In genomic region chr15:47912910-47913309, GRCh38 we compare ENCODE assay signal across 7 cellular contexts.
DNase-seq lines count a peak whose midpoint lies in the region; ATAC-seq, FAIRE-seq and TF ChIP-seq lines count a peak whose summit lies in the region.
"Not testable (repeated sequence)": the region's sequence is repeated elsewhere in the genome, so short reads cannot be mapped to it uniquely, and the experiment has no call there.

No MANE protein-coding gene starts in this region.

- not testable (repeated sequence) for H3K4me1 ChIP-seq in GM23338 (ENCODE audit: insufficient read depth); Loucy (ENCODE audit: insufficient read depth, low read length, poor library complexity, severe bottlenecking); HepG2 (ENCODE audit: insufficient read depth, low read length)

- not testable (repeated sequence) for H3K9me3 Mint-ChIP-seq in GM23338

- TF ChIP-seq RAD21 in HepG2 (CRISPR knock-in tag; IDR thresholded peaks at IDR 0.05) = not testable (repeated sequence)

- not testable (repeated sequence) for H3K36me3 ChIP-seq in GM23338 (ENCODE audit: insufficient read depth); Loucy (ENCODE audit: insufficient read depth, low read length); HepG2 (replicated peaks in 1 of 2; ENCODE audit: control insufficient read depth in 1 of 2, insufficient read depth in 2 of 2, low read length in 2 of 2)

- H3K27me3 ChIP-seq in GM23338 (ENCODE audit: insufficient read depth); Loucy (ENCODE audit: insufficient read depth, low read length, poor library complexity, severe bottlenecking); HepG2 (ENCODE audit: control insufficient read depth in 1 of 2, insufficient read depth in 2 of 2, low read length in 2 of 2): not testable (repeated sequence)

- 0% methylated on average over 1 of the region's 6 CpGs for WGBS in HepG2 (ENCODE audit: low lambda C conversion rate)

- POLR2A ChIA-PET in HepG2 (lab: Yijun Ruan, JAX) = not testable (repeated sequence)

- not testable (repeated sequence) for TF ChIP-seq POLR2A in HepG2 (IDR thresholded peaks at IDR 0.05; ENCODE audit: insufficient read depth in 1 of 2, low read depth in 2 of 2, low read length in 2 of 2)

- ATAC-seq in GM23338 = peak; percentile 97
- ATAC-seq in HepG2 = not testable (repeated sequence)

- not testable (repeated sequence) for H3F3A ChIP-seq in GM23338 (replicated peaks; ENCODE audit: low read depth); Loucy (ENCODE audit: low read depth)

- intact Hi-C loops in HepG2 (cut with micrococcal nuclease; ENCODE audit: unreplicated experiment) = not testable (repeated sequence)

- H3K27me3 Mint-ChIP-seq in GM23338 (ENCODE audit: insufficient read depth, low read depth, poor library complexity) = not testable (repeated sequence)

- H4K20me1 ChIP-seq in GM23338 (replicated peaks; ENCODE audit: insufficient read depth); Loucy (ENCODE audit: insufficient read depth, low read length, poor library complexity, severe bottlenecking); HepG2 (ENCODE audit: insufficient read depth, low read length): not testable (repeated sequence)

- DNase-seq in GM10266 (ENCODE audit: extremely low spot score); HepG2 (ENCODE audit: low spot score): not testable (repeated sequence)
- DNase-seq in GM23338 (ENCODE audit: low spot score) = peak; percentile 74
- DNase-seq in NCI-H82 (lab: John Stamatoyannopoulos, UW) = peak; percentile 72
- peak; percentile 2 for DNase-seq in SW480 (ENCODE audit: low spot score)
- DNase-seq in epithelial cell of esophagus (ENCODE audit: low read depth) = peak; percentile 4

- H2AFZ ChIP-seq in GM23338; Loucy (ENCODE audit: low read length); HepG2 (ENCODE audit: low read length): not testable (repeated sequence)

- not testable (repeated sequence) for BruUV-seq in HepG2 (replicated peaks; lab: Mats Ljungman, UMichigan)

- not testable (repeated sequence) for H3K27ac ChIP-seq in GM23338 (ENCODE audit: low read depth); HepG2 (ENCODE audit: extremely low read length, insufficient read depth, low read length)

- not testable (repeated sequence) for H3K36me3 Mint-ChIP-seq in GM23338 (ENCODE audit: low read depth)

- not testable (repeated sequence) for H3K4me3 ChIP-seq in GM23338; Loucy (ENCODE audit: low read length, poor library complexity, severe bottlenecking); epithelial cell of esophagus (ENCODE audit: low read length); HepG2 (replicated peaks in 1 of 3; ENCODE audit: insufficient read depth in 1 of 3, low read depth in 2 of 3, low read length in 3 of 3)

- not testable (repeated sequence) for H3K9me3 ChIP-seq in Loucy (ENCODE audit: insufficient read depth, low read depth, low read length)
- H3K9me3 ChIP-seq in HepG2 (ENCODE audit: low read length) = peaks cover 66% of the 10 kb centered on the region

- H3K4me3 Mint-ChIP-seq in GM23338 = not testable (repeated sequence)

- H3K9me2 ChIP-seq in GM23338 (ENCODE audit: insufficient read depth); Loucy (replicated peaks; ENCODE audit: low read depth, low read length): not testable (repeated sequence)

- not testable (repeated sequence) for H3K27ac Mint-ChIP-seq in GM23338

- H3K9ac ChIP-seq in Loucy (ENCODE audit: low read depth, low read length, poor library complexity, severe bottlenecking); HepG2 (ENCODE audit: insufficient read depth, low read depth, low read length): not testable (repeated sequence)

- not testable (repeated sequence) for FAIRE-seq in HepG2 (lab: Jason Lieb, UNC)

- not testable (repeated sequence) for H3K79me2 ChIP-seq in GM23338 (replicated peaks; ENCODE audit: insufficient read depth); Loucy (ENCODE audit: insufficient read depth, low read length); HepG2 (ENCODE audit: insufficient read depth, low read length)

- not testable (repeated sequence) for H3K4me2 ChIP-seq in GM23338; Loucy (ENCODE audit: low read depth, low read length, poor library complexity, severe bottlenecking); HepG2 (ENCODE audit: low read depth, low read length)

- TF ChIP-seq CTCF in GM10266 (IDR thresholded peaks at IDR 0.05; ENCODE audit: control insufficient read depth, insufficient read depth, low read depth, missing control alignments) = peak; percentile 44
- TF ChIP-seq CTCF in GM23338 (conservative IDR thresholded peaks at IDR 0.05; ENCODE audit: low read depth in 2 of 2) = peak; percentile 59 to 89
- peak; percentile 45 for TF ChIP-seq CTCF in Loucy (conservative IDR thresholded peaks at IDR 0.05; ENCODE audit: low read length)
- TF ChIP-seq CTCF in epithelial cell of esophagus (IDR thresholded peaks at IDR 0.05; ENCODE audit: insufficient read depth, low read depth, low read length, missing control alignments) = peak; percentile 3
- 0 out of 2 replicates have a peak, but pooled peaks have one; percentile 11 for TF ChIP-seq CTCF in HepG2 (CRISPR knock-in tag; IDR thresholded peaks at IDR 0.05)

- not testable (repeated sequence) for H3K4me1 Mint-ChIP-seq in GM23338

- CTCF ChIA-PET in HepG2 (lab: Yijun Ruan, JAX; ENCODE audit: low intra/inter-chr PET ratio, low total read pairs) = not testable (repeated sequence)

- TF ChIP-seq EP300 in HepG2 (IDR thresholded peaks at IDR 0.05; ENCODE audit: low read depth in 2 of 2, low read length in 2 of 2); HepG2 (CRISPR knock-in tag; IDR thresholded peaks at IDR 0.05; ENCODE audit: borderline replicate concordance): not testable (repeated sequence)

- in situ Hi-C loops in HepG2 (cut with HindIII; ENCODE audit: extremely low pct_ligation_motif_present, low pct_unique_long_range_greater_than_20kb) = not testable (repeated sequence)

TF ChIP-seq in HepG2, 621 proteins besides CTCF, POLR2A, EP300 and RAD21:
- 0 out of 2 replicates have a peak, but pooled peaks have one; percentile 9 for TF ChIP-seq STAG1 (CRISPR knock-in tag; IDR thresholded peaks at IDR 0.05)

Comparison
In these comparisons a context has a peak if more than half of its experiments do, and no peak if none do; other contexts are left out.
1. CTCF ChIP-seq: peak in every context shown above with its lines; median percentile 74 in GM23338; 45 in Loucy; 44 in GM10266; 11 in HepG2; 3 in epithelial cell of esophagus.